Comparison of ENCODE assay signal across 12 cellular contexts in genomic region chr16:57647136-57647875, GRCh38. TPM values are rescaled to one million over a fixed set of nuclear protein-coding genes. Genes with fewer than 3 reads are reported as not detected.
A peak's percentile ranks its signal among the peaks of the same experiment; 100 is the strongest.
DNase-seq lines count a peak whose midpoint lies in the region; ATAC-seq, FAIRE-seq and TF ChIP-seq lines count a peak whose summit lies in the region.
"Had no signal": no experiment of that assay in that cellular context is flagged by ENCODE, and none has a peak within 500 bp of the region (broad histone marks: within the 10 kb centered on the region; RNA-seq: fewer than 3 reads in every experiment).

No MANE protein-coding gene starts in this region.

- no peaks in the 10 kb centered on the region for H3K9me3 Mint-ChIP-seq in stimulated activated effector memory CD8-positive, alpha-beta T cell treated with anti-CD3 and anti-CD28 coated beads, Interleukin-12 subunit alpha, Interleukin-12 subunit beta, amount 100 ng/mL, for 72 hours

- peak overlapping the region; percentile 66 for H3K4me3 Mint-ChIP-seq in stimulated activated effector memory CD8-positive, alpha-beta T cell treated with anti-CD3 and anti-CD28 coated beads, Interleukin-12 subunit alpha, Interleukin-12 subunit beta, amount 100 ng/mL, for 72 hours

- H3K4me1 Mint-ChIP-seq in stimulated activated effector memory CD8-positive, alpha-beta T cell treated with anti-CD3 and anti-CD28 coated beads, Interleukin-12 subunit alpha, Interleukin-12 subunit beta, amount 100 ng/mL, for 72 hours: peaks cover 65% of the 10 kb centered on the region

- peak; percentile 1 to 59 (median 39) for ATAC-seq in heart right ventricle
- ATAC-seq in stimulated activated effector memory CD8-positive, alpha-beta T cell treated with anti-CD3 and anti-CD28 coated beads, Interleukin-12 subunit alpha, Interleukin-12 subunit beta, amount 100 ng/mL, for 72 hours: no peak
- ATAC-seq: left lobe of liver had no signal

- H3K27me3 ChIP-seq in heart right ventricle: peaks cover 0 to 14% (median 0%) of the 10 kb centered on the region in 7 donors

- TF ChIP-seq CTCF in GM12865 (IDR thresholded peaks at IDR 0.05; ENCODE audit: insufficient read depth, low read depth, low read length, missing control alignments) (no peak), heart right ventricle (IDR thresholded peaks at IDR 0.05) (no peak)

- H3K36me3 Mint-ChIP-seq in stimulated activated effector memory CD8-positive, alpha-beta T cell treated with anti-CD3 and anti-CD28 coated beads, Interleukin-12 subunit alpha, Interleukin-12 subunit beta, amount 100 ng/mL, for 72 hours: peaks cover 66% of the 10 kb centered on the region

- DNase-seq in GM12865 (ENCODE audit: low read depth): peak; percentile 41
- DNase-seq in RCC 7860 (ENCODE audit: low spot score): peak; percentile 19
- DNase-seq in heart right ventricle: no peak
- no peak for DNase-seq in stimulated activated effector memory CD8-positive, alpha-beta T cell treated with anti-CD3 and anti-CD28 coated beads, Interleukin-12 subunit alpha, Interleukin-12 subunit beta, amount 100 ng/mL, for 72 hours (ENCODE audit: low spot score in 2 of 2)
- DNase-seq in stimulated activated CD4-positive, alpha-beta T cell treated with anti-CD3 and anti-CD28 coated beads, Interleukin-4, amount 100 ng/mL, for 1 hour: no peak
- no peak for DNase-seq in NCI-H446 (lab: John Stamatoyannopoulos, UW)
- no peak for DNase-seq in SHP77 treated with DMSO at 0.1 percent for 48 hours (lab: John Stamatoyannopoulos, UW)
- no peak for DNase-seq in COLO668 (lab: John Stamatoyannopoulos, UW; ENCODE audit: unreplicated experiment)
- DNase-seq: activated naive CD4-positive, alpha-beta T cell treated with anti-CD3 and anti-CD28 coated beads, Interleukin-2, amount 50 U/mL, for 16 hours; NCI-H69 had no signal

- intact Hi-C loops in heart right ventricle (cut with DNase I): loop anchor here in 8 of 10 donors (2.0 to 5.0 kb wide), 3 partner anchors 19 to 55 kb away; partner anchors contain the start of gene ADGRG1 (in 2 of the 8)

- no peak for FAIRE-seq in RCC 7860 (lab: Jason Lieb, UNC)

- H3K4me3 ChIP-seq in GM12865 (ENCODE audit: low read depth, low read length) (no peak overlapping the region), heart right ventricle (peak overlapping the region in 2 of 10 donors; percentile 4 to 7)
- H3K4me3 ChIP-seq: thoracic aorta had no signal

- WGBS in heart right ventricle, 2 donors: 49 to 53% methylated on average over 10 of the region's 10 CpGs

- H3K4me1 ChIP-seq in heart right ventricle: peaks cover 9 to 65% (median 52%) of the 10 kb centered on the region in 9 donors

- H3K9me3 ChIP-seq in heart right ventricle: no peaks in the 10 kb centered on the region
- H3K9me3 ChIP-seq: thoracic aorta had no signal

- H3K27ac Mint-ChIP-seq in stimulated activated effector memory CD8-positive, alpha-beta T cell treated with anti-CD3 and anti-CD28 coated beads, Interleukin-12 subunit alpha, Interleukin-12 subunit beta, amount 100 ng/mL, for 72 hours: peak overlapping the region; percentile 93

- H3K27ac ChIP-seq in heart right ventricle: peak overlapping the region; percentile 78 to 93 (median 86)
- H3K27ac ChIP-seq: thoracic aorta had no signal

- H3K36me3 ChIP-seq in heart right ventricle: peaks cover 0 to 23% (median 0%) of the 10 kb centered on the region in 9 donors
- H3K36me3 ChIP-seq: thoracic aorta had no signal

RNA-seq across cellular contexts. Expression of gene ADGRG1, which starts 18.9 kb away (rescaled TPM):
- total RNA-seq in heart right ventricle: 10 to 100 TPM; 11.1 to 46.3 (median 18.5) TPM
- 10 to 100 TPM; 19.2 to 27.7 TPM for polyA plus RNA-seq in heart right ventricle

RNA-seq across cellular contexts. Expression of gene ADGRG3, which starts 20.8 kb away (rescaled TPM):
- total RNA-seq in heart right ventricle: 1 to 10 TPM in 2 of 10 donors, under 1 TPM in 6, not detected in 2; 0.29 to 2.4 (median 0.65) TPM
- polyA plus RNA-seq in heart right ventricle: under 1 TPM; 0.22 to 0.57 TPM

RNA-seq across cellular contexts. Expression of gene DRC7, which starts 47.3 kb away (rescaled TPM):
- under 1 TPM in 1 of 10 donors, not detected in 9; 0.09 TPM for total RNA-seq in heart right ventricle
- polyA plus RNA-seq in heart right ventricle: not detected
- total RNA-seq: thoracic aorta had no signal

Comparison
In these comparisons a context has a peak if more than half of its experiments do, and no peak if none do; other contexts are left out.
1. DNase-seq: peak in GM12865 (single experiment) and RCC 7860 (single experiment); none in heart right ventricle (0 of 2), stimulated activated effector memory CD8-positive, alpha-beta T cell treated with anti-CD3 and anti-CD28 coated beads, Interleukin-12 subunit alpha, Interleukin-12 subunit beta, amount 100 ng/mL, for 72 hours (0 of 2), stimulated activated CD4-positive, alpha-beta T cell treated with anti-CD3 and anti-CD28 coated beads, Interleukin-4, amount 100 ng/mL, for 1 hour (single experiment), NCI-H446 (0 of 2), SHP77 treated with DMSO at 0.1 percent for 48 hours (single experiment) and COLO668 (single experiment).